Comparison of ENCODE assay signal across 8 cellular contexts in genomic region chr18:33577688-33578370, GRCh38. TPM values are rescaled to one million over a fixed set of nuclear protein-coding genes. Genes with fewer than 3 reads are reported as not detected.
DNase-seq lines count a peak whose midpoint lies in the region; ATAC-seq and TF ChIP-seq lines count a peak whose summit lies in the region.

Gene ASXL3, plus strand, starts transcription at chr18:33578219. Its CDS starts 413 bp downstream, at chr18:33578632.

- H3K4me3 ChIP-seq in AG10803 (ENCODE audit: low read length) (peak within 1 kb of the TSS; percentile 56), lower lobe of right lung (peak within 1 kb of the TSS; percentile 61)

- no peaks in the 10 kb centered on the region for H3K4me1 ChIP-seq in lower lobe of right lung

- H3K27me3 ChIP-seq in lower lobe of right lung (ENCODE audit: low read depth): peaks cover 12% of the 10 kb centered on the region

- DNase-seq in AG10803 (ENCODE audit: low read depth) (no peak), NCI-H774 (lab: John Stamatoyannopoulos, UW) (peak; percentile 63), dermis blood vessel endothelial cell (peak; percentile 27), lower lobe of right lung (peak; percentile 52)
- DNase-seq in stimulated activated CD4-positive, alpha-beta T cell treated with anti-CD3 and anti-CD28 coated beads, Interleukin-4, amount 100 ng/mL, for 4 hours: no peak

- no peaks in the 10 kb centered on the region for H3K9me3 ChIP-seq in lower lobe of right lung

- H3K27ac ChIP-seq in lower lobe of right lung (peak within 1 kb of the TSS; percentile 83), temporal lobe (ENCODE audit: low read depth, low read length) (peak within 1 kb of the TSS; percentile 95)

- ATAC-seq in GM21723 (IDR thresholded peaks at IDR 0.05; ENCODE audit: unreplicated experiment) (peak; percentile 50), lower lobe of right lung (peak; percentile 69 to 70), GM19467 (IDR thresholded peaks at IDR 0.05; ENCODE audit: unreplicated experiment) (no peak)

- no peaks in the 10 kb centered on the region for H3K36me3 ChIP-seq in lower lobe of right lung

- intact Hi-C loops in lower lobe of right lung (cut with DNase I): no loop called here

- TF ChIP-seq CTCF in AG10803 (conservative IDR thresholded peaks at IDR 0.05; ENCODE audit: low read length) (no peak), lower lobe of right lung (IDR thresholded peaks at IDR 0.05) (no peak)

RNA-seq across cellular contexts. Expression of gene ASXL3, which starts in this region (rescaled TPM):
- total RNA-seq in dermis blood vessel endothelial cell (0.05 TPM in 1 of 2 replicates, not detected in the other), lower lobe of right lung (1.4 TPM), temporal lobe (91.7 TPM)

Comparison
In these comparisons a context has a peak if more than half of its experiments do, and no peak if none do; other contexts are left out.
1. RNA of gene ASXL3 (total RNA-seq): 91.7 TPM in temporal lobe (single experiment); 1.4 TPM in lower lobe of right lung (single experiment) and 0.05 TPM in dermis blood vessel endothelial cell; every median in the first group is over 10 times any median in the second.
2. Peak in DNase-seq in dermis blood vessel endothelial cell; RNA of the gene not detected or under 1 TPM.
3. DNase-seq: peak in NCI-H774 (single experiment) and lower lobe of right lung (single experiment); none in AG10803 (single experiment) and stimulated activated CD4-positive, alpha-beta T cell treated with anti-CD3 and anti-CD28 coated beads, Interleukin-4, amount 100 ng/mL, for 4 hours (0 of 2).